ENCODE assay signal across 11 cellular contexts in genomic region chrX:65643046-65643785, GRCh38. TPM values are rescaled to one million over a fixed set of nuclear protein-coding genes. Genes with fewer than 3 reads are reported as not detected.
DNase-seq lines count a peak whose midpoint lies in the region; ATAC-seq, FAIRE-seq and TF ChIP-seq lines count a peak whose summit lies in the region.
"Had no signal": no experiment of that assay in that cellular context is flagged by ENCODE, and none has a peak within 500 bp of the region (broad histone marks: within the 10 kb centered on the region; RNA-seq: fewer than 3 reads in every experiment).

No MANE protein-coding gene starts in this region.

- H3K27me3 ChIP-seq in mammary epithelial cell (ENCODE audit: insufficient read depth, low read length) (no peaks in the 10 kb centered on the region), left lung (no peaks in the 10 kb centered on the region)

- intact Hi-C loops in mammary epithelial cell (cut with micrococcal nuclease): loop anchor here (5.0 kb wide), 1 partner anchor 36 kb away; no protein-coding TSS in a partner anchor
- intact Hi-C loops in left lung (cut with DNase I): no loop called here

- CTCF ChIA-PET in mammary epithelial cell (lab: Charles Lee; ENCODE audit: low non-redundant PET): no interaction called here

- no peaks in the 10 kb centered on the region for H3K79me2 ChIP-seq in mammary epithelial cell (ENCODE audit: insufficient read depth, low read length)

- H4K20me1 ChIP-seq in mammary epithelial cell (ENCODE audit: insufficient read depth, low read length): no peaks in the 10 kb centered on the region

- TF ChIP-seq CTCF in mammary epithelial cell (conservative IDR thresholded peaks at IDR 0.05 in 1 of 2, IDR thresholded peaks at IDR 0.05 in 1 of 2; ENCODE audit: extremely low read depth in 1 of 2, insufficient read depth in 1 of 2, low read depth in 1 of 2, low read length in 2 of 2): no peak
- no peak for TF ChIP-seq CTCF in left lung (IDR thresholded peaks at IDR 0.05)

- H3K4me1 ChIP-seq in mammary epithelial cell (ENCODE audit: insufficient read depth, low read length): peaks cover 29% of the 10 kb centered on the region
- H3K4me1 ChIP-seq in left lung: peaks cover 6 to 8% of the 10 kb centered on the region in 2 donors

- dilution Hi-C loops in mammary epithelial cell (cut with HindIII; ENCODE audit: low sequenced_read_pairs): no loop called here

- H3K36me3 ChIP-seq in mammary epithelial cell (ENCODE audit: insufficient read depth, low read length) (no peaks in the 10 kb centered on the region), left lung (no peaks in the 10 kb centered on the region)

- no peak overlapping the region for H2AFZ ChIP-seq in mammary epithelial cell (ENCODE audit: low read depth, low read length)

- DNase-seq in KBM-7 (peak; percentile 45), mammary epithelial cell (peak; percentile 35), left lung (peak in 1 of 2 donors; percentile 36), urothelium cell line (ENCODE audit: low spot score) (peak; percentile 58), SK-N-DZ (ENCODE audit: low spot score) (no peak), GOT3 (lab: John Stamatoyannopoulos, UW) (no peak)
- DNase-seq: GDM1, KG1, NCI-H524 treated with DMSO at 0.1 percent for 48 hours, T-helper 1 cell had no signal

- H3K9me3 ChIP-seq in mammary epithelial cell (replicated peaks; ENCODE audit: insufficient read depth, low read length): no peaks in the 10 kb centered on the region
- H3K9me3 ChIP-seq in left lung: no peaks in the 10 kb centered on the region

- H3K9ac ChIP-seq in mammary epithelial cell (ENCODE audit: insufficient read depth, low read length): no peak overlapping the region

- H3K4me3 ChIP-seq in mammary epithelial cell (replicated peaks in 1 of 3; ENCODE audit: insufficient read depth in 1 of 3, low read depth in 2 of 3, low read length in 3 of 3) (no peak overlapping the region), left lung (no peak overlapping the region)

- no peak overlapping the region for H3K4me2 ChIP-seq in mammary epithelial cell (ENCODE audit: insufficient read depth, low read depth, low read length)

- BruUV-seq in mammary epithelial cell (replicated peaks; lab: Mats Ljungman, UMichigan): no TSS peak

- WGBS in mammary epithelial cell (ENCODE audit: low coverage, missing lambda C conversion rate): 17% methylated on average over 4 of the region's 4 CpGs

- in situ Hi-C loops in KBM-7 (cut with MboI; ENCODE audit: low pct_unique_long_range_greater_than_20kb, low sequenced_read_pairs): no loop called here
- in situ Hi-C loops in mammary epithelial cell (cut with MboI; ENCODE audit: low sequenced_read_pairs in 2 of 2): no loop called here

- no peak for FAIRE-seq in urothelium cell line (lab: Jason Lieb, UNC)

- peak; percentile 75 for ATAC-seq in left lung
- ATAC-seq in GM21528 (IDR thresholded peaks at IDR 0.05; ENCODE audit: low FRiP score, unreplicated experiment): no peak

- H3K27ac ChIP-seq in mammary epithelial cell (ENCODE audit: insufficient read depth, low read depth, low read length): peak overlapping the region; percentile 20
- H3K27ac ChIP-seq in left lung: peak overlapping the region; percentile 50 to 75

RNA-seq across cellular contexts. Expression of gene MSN, which starts 24.2 kb away (rescaled TPM):
- total RNA-seq in mammary epithelial cell (100 to 1,000 TPM; 261 to 317 TPM), left lung (100 to 1,000 TPM; 503 to 543 TPM)
- 374 TPM for polyA plus RNA-seq in mammary epithelial cell
- polyA minus RNA-seq in mammary epithelial cell: 640 TPM
- 0.22 and 0.32 TPM in 2 replicates for polyA plus RNA-seq in SK-N-DZ (2014; cell fraction: cytosol; rRNA removed)
- 0.17 TPM in 1 of 2 replicates, not detected in the other for polyA plus RNA-seq in SK-N-DZ (2014; cell fraction: nucleus; rRNA removed)

Comparison
In these comparisons a context has a peak if more than half of its experiments do, and no peak if none do; other contexts are left out.
1. DNase-seq: peak in KBM-7 (single experiment), mammary epithelial cell (single experiment) and urothelium cell line (single experiment); none in SK-N-DZ (single experiment) and GOT3 (single experiment).